In genomic region chr5:153533546-153533945, GRCh38 we compare ENCODE assay signal across 8 cellular contexts. TPM values are rescaled to one million over a fixed set of nuclear protein-coding genes. Genes with fewer than 3 reads are reported as not detected.
"Had no signal": no experiment of that assay in that cellular context is flagged by ENCODE, and none has a peak within 500 bp of the region (broad histone marks: within the 10 kb centered on the region; RNA-seq: fewer than 3 reads in every experiment).

No MANE protein-coding gene starts in this region.

- DNase-seq: IMR-90, KBM-7, KG1 had no signal

- H3K27ac ChIP-seq: HL-60 had no signal

- H3K36me3 Mint-ChIP-seq: IgD-negative memory B cell had no signal

- H3K27ac Mint-ChIP-seq: IgD-negative memory B cell had no signal

- ATAC-seq: HepG2, K562 had no signal

- H3K4me3 ChIP-seq: K562 had no signal

- H3K4me3 Mint-ChIP-seq: IgD-negative memory B cell had no signal

- H3K4me1 Mint-ChIP-seq: IgD-negative memory B cell had no signal

RNA-seq across cellular contexts. Expression of gene GRIA1, which starts 43.1 kb away (rescaled TPM):
- total RNA-seq: HepG2, HT-29, K562 had no signal
- polyA plus RNA-seq: HepG2, IgD-negative memory B cell, K562 had no signal
